ENCODE assay signal across 1 cellular context in the genomic region with DNA sequence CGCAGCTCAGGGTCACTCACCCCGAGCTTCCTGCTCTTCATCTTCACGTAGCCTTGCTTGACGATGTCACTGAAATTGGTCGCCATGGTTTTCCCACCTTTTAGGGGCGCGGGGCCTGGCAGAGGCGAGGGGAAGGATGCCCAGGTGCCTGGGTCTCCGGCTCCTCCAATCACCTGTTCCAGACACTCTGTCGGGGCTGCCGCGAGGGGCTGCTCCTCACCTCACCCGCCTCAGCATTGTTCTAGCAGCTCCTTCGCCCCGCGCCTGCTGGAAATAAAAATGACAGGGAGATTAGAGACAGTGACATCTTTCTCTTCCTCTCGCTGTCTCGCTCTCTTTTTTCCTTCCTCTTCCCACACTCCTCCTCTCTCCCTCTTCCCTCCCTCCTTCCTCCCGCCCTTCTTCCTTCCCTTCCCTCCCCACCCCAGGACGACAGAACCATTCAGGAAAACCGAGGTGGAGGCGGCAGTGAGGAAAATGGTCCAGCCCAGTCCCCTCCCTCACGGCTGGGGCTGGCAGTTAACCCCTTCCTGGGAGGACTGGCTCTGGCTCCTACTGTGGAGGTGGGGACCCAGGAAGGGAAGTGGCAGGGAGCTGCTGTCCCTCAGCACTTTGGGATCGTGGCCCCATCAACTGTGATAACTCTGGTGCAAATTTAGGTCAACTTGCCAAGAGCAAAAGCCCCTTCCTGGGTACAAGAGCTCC.
TF ChIP-seq lines count a peak whose summit lies in the region.

No MANE protein-coding gene starts in this region.

TF ChIP-seq in HEK293, 187 proteins besides CTCF, POLR2A, EP300 and RAD21 (continued from another document and continues in another):
- TF ChIP-seq, protein P1, sequence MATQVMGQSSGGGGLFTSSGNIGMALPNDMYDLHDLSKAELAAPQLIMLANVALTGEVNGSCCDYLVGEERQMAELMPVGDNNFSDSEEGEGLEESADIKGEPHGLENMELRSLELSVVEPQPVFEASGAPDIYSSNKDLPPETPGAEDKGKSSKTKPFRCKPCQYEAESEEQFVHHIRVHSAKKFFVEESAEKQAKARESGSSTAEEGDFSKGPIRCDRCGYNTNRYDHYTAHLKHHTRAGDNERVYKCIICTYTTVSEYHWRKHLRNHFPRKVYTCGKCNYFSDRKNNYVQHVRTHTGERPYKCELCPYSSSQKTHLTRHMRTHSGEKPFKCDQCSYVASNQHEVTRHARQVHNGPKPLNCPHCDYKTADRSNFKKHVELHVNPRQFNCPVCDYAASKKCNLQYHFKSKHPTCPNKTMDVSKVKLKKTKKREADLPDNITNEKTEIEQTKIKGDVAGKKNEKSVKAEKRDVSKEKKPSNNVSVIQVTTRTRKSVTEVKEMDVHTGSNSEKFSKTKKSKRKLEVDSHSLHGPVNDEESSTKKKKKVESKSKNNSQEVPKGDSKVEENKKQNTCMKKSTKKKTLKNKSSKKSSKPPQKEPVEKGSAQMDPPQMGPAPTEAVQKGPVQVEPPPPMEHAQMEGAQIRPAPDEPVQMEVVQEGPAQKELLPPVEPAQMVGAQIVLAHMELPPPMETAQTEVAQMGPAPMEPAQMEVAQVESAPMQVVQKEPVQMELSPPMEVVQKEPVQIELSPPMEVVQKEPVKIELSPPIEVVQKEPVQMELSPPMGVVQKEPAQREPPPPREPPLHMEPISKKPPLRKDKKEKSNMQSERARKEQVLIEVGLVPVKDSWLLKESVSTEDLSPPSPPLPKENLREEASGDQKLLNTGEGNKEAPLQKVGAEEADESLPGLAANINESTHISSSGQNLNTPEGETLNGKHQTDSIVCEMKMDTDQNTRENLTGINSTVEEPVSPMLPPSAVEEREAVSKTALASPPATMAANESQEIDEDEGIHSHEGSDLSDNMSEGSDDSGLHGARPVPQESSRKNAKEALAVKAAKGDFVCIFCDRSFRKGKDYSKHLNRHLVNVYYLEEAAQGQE (tag by site-specific recombination; IDR thresholded peaks at IDR 0.05): no peak
- TF ChIP-seq, protein P2, sequence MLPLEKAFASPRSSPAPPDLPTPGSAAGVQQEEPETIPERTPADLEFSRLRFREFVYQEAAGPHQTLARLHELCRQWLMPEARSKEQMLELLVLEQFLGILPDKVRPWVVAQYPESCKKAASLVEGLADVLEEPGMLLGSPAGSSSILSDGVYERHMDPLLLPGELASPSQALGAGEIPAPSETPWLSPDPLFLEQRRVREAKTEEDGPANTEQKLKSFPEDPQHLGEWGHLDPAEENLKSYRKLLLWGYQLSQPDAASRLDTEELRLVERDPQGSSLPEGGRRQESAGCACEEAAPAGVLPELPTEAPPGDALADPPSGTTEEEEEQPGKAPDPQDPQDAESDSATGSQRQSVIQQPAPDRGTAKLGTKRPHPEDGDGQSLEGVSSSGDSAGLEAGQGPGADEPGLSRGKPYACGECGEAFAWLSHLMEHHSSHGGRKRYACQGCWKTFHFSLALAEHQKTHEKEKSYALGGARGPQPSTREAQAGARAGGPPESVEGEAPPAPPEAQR (tag by site-specific recombination; IDR thresholded peaks at IDR 0.05): no peak
- TF ChIP-seq, protein P3, sequence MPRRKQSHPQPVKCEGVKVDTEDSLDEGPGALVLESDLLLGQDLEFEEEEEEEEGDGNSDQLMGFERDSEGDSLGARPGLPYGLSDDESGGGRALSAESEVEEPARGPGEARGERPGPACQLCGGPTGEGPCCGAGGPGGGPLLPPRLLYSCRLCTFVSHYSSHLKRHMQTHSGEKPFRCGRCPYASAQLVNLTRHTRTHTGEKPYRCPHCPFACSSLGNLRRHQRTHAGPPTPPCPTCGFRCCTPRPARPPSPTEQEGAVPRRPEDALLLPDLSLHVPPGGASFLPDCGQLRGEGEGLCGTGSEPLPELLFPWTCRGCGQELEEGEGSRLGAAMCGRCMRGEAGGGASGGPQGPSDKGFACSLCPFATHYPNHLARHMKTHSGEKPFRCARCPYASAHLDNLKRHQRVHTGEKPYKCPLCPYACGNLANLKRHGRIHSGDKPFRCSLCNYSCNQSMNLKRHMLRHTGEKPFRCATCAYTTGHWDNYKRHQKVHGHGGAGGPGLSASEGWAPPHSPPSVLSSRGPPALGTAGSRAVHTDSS (tag by site-specific recombination; IDR thresholded peaks at IDR 0.05): peak; percentile 46
- TF ChIP-seq, protein P4, sequence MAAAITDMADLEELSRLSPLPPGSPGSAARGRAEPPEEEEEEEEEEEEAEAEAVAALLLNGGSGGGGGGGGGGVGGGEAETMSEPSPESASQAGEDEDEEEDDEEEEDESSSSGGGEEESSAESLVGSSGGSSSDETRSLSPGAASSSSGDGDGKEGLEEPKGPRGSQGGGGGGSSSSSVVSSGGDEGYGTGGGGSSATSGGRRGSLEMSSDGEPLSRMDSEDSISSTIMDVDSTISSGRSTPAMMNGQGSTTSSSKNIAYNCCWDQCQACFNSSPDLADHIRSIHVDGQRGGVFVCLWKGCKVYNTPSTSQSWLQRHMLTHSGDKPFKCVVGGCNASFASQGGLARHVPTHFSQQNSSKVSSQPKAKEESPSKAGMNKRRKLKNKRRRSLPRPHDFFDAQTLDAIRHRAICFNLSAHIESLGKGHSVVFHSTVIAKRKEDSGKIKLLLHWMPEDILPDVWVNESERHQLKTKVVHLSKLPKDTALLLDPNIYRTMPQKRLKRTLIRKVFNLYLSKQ (tag by site-specific recombination; IDR thresholded peaks at IDR 0.05; ENCODE audit: borderline replicate concordance): no peak
- no peak for TF ChIP-seq ZNF558 (tag by site-specific recombination; IDR thresholded peaks at IDR 0.05)
- TF ChIP-seq, protein P5, sequence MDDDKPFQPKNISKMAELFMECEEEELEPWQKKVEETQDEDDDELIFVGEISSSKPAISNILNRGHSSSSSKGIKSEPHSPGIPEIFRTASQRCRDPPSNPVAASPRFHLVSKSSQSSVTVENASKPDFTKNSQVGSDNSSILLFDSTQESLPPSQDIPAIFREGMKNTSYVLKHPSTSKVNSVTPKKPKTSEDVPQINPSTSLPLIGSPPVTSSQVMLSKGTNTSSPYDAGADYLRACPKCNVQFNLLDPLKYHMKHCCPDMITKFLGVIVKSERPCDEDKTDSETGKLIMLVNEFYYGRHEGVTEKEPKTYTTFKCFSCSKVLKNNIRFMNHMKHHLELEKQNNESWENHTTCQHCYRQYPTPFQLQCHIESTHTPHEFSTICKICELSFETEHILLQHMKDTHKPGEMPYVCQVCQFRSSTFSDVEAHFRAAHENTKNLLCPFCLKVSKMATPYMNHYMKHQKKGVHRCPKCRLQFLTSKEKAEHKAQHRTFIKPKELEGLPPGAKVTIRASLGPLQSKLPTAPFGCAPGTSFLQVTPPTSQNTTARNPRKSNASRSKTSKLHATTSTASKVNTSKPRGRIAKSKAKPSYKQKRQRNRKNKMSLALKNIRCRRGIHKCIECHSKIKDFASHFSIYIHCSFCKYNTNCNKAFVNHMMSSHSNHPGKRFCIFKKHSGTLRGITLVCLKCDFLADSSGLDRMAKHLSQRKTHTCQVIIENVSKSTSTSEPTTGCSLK (tag by site-specific recombination; IDR thresholded peaks at IDR 0.05): no peak
- TF ChIP-seq, protein P6, sequence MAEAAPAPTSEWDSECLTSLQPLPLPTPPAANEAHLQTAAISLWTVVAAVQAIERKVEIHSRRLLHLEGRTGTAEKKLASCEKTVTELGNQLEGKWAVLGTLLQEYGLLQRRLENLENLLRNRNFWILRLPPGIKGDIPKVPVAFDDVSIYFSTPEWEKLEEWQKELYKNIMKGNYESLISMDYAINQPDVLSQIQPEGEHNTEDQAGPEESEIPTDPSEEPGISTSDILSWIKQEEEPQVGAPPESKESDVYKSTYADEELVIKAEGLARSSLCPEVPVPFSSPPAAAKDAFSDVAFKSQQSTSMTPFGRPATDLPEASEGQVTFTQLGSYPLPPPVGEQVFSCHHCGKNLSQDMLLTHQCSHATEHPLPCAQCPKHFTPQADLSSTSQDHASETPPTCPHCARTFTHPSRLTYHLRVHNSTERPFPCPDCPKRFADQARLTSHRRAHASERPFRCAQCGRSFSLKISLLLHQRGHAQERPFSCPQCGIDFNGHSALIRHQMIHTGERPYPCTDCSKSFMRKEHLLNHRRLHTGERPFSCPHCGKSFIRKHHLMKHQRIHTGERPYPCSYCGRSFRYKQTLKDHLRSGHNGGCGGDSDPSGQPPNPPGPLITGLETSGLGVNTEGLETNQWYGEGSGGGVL (tag by site-specific recombination; IDR thresholded peaks at IDR 0.05): peak; percentile 81
- TF ChIP-seq, protein P7, sequence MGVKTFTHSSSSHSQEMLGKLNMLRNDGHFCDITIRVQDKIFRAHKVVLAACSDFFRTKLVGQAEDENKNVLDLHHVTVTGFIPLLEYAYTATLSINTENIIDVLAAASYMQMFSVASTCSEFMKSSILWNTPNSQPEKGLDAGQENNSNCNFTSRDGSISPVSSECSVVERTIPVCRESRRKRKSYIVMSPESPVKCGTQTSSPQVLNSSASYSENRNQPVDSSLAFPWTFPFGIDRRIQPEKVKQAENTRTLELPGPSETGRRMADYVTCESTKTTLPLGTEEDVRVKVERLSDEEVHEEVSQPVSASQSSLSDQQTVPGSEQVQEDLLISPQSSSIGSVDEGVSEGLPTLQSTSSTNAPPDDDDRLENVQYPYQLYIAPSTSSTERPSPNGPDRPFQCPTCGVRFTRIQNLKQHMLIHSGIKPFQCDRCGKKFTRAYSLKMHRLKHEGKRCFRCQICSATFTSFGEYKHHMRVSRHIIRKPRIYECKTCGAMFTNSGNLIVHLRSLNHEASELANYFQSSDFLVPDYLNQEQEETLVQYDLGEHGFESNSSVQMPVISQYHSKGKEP (tag by site-specific recombination; IDR thresholded peaks at IDR 0.05): no peak
- 0 out of 2 replicates have a peak, but pooled peaks have one; percentile 15 for TF ChIP-seq ZNF335 (tag by site-specific recombination; conservative IDR thresholded peaks at IDR 0.05)
- TF ChIP-seq ZNF530 (tag by site-specific recombination; IDR thresholded peaks at IDR 0.05; ENCODE audit: low read depth): no peak
- TF ChIP-seq ZNF600 (tag by site-specific recombination; IDR thresholded peaks at IDR 0.05): no peak
- no peak for TF ChIP-seq ZBTB8A (tag by site-specific recombination; IDR thresholded peaks at IDR 0.05)
- TF ChIP-seq ZNF629 (tag by site-specific recombination; IDR thresholded peaks at IDR 0.05): no peak
- TF ChIP-seq ZNF223 (tag by site-specific recombination; IDR thresholded peaks at IDR 0.05): no peak
- TF ChIP-seq SCRT2 (tag by site-specific recombination; IDR thresholded peaks at IDR 0.05): no peak
- no peak for TF ChIP-seq ZSCAN23 (tag by site-specific recombination; IDR thresholded peaks at IDR 0.05)
- TF ChIP-seq PRDM1 (tag by site-specific recombination; IDR thresholded peaks at IDR 0.05): peak; percentile 96
- TF ChIP-seq, protein P8, sequence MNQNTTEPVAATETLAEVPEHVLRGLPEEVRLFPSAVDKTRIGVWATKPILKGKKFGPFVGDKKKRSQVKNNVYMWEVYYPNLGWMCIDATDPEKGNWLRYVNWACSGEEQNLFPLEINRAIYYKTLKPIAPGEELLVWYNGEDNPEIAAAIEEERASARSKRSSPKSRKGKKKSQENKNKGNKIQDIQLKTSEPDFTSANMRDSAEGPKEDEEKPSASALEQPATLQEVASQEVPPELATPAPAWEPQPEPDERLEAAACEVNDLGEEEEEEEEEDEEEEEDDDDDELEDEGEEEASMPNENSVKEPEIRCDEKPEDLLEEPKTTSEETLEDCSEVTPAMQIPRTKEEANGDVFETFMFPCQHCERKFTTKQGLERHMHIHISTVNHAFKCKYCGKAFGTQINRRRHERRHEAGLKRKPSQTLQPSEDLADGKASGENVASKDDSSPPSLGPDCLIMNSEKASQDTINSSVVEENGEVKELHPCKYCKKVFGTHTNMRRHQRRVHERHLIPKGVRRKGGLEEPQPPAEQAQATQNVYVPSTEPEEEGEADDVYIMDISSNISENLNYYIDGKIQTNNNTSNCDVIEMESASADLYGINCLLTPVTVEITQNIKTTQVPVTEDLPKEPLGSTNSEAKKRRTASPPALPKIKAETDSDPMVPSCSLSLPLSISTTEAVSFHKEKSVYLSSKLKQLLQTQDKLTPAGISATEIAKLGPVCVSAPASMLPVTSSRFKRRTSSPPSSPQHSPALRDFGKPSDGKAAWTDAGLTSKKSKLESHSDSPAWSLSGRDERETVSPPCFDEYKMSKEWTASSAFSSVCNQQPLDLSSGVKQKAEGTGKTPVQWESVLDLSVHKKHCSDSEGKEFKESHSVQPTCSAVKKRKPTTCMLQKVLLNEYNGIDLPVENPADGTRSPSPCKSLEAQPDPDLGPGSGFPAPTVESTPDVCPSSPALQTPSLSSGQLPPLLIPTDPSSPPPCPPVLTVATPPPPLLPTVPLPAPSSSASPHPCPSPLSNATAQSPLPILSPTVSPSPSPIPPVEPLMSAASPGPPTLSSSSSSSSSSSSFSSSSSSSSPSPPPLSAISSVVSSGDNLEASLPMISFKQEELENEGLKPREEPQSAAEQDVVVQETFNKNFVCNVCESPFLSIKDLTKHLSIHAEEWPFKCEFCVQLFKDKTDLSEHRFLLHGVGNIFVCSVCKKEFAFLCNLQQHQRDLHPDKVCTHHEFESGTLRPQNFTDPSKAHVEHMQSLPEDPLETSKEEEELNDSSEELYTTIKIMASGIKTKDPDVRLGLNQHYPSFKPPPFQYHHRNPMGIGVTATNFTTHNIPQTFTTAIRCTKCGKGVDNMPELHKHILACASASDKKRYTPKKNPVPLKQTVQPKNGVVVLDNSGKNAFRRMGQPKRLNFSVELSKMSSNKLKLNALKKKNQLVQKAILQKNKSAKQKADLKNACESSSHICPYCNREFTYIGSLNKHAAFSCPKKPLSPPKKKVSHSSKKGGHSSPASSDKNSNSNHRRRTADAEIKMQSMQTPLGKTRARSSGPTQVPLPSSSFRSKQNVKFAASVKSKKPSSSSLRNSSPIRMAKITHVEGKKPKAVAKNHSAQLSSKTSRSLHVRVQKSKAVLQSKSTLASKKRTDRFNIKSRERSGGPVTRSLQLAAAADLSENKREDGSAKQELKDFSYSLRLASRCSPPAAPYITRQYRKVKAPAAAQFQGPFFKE (tag by site-specific recombination; IDR thresholded peaks at IDR 0.05; ENCODE audit: borderline replicate concordance): no peak
- no peak for TF ChIP-seq ZNF473 (tag by site-specific recombination; IDR thresholded peaks at IDR 0.05)
- TF ChIP-seq ZNF302 (tag by site-specific recombination; IDR thresholded peaks at IDR 0.05; ENCODE audit: low read depth): no peak
- TF ChIP-seq, protein P9, sequence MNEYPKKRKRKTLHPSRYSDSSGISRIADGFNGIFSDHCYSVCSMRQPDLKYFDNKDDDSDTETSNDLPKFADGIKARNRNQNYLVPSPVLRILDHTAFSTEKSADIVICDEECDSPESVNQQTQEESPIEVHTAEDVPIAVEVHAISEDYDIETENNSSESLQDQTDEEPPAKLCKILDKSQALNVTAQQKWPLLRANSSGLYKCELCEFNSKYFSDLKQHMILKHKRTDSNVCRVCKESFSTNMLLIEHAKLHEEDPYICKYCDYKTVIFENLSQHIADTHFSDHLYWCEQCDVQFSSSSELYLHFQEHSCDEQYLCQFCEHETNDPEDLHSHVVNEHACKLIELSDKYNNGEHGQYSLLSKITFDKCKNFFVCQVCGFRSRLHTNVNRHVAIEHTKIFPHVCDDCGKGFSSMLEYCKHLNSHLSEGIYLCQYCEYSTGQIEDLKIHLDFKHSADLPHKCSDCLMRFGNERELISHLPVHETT (tag by site-specific recombination; IDR thresholded peaks at IDR 0.05): no peak
- TF ChIP-seq ZNF529 (tag by site-specific recombination; IDR thresholded peaks at IDR 0.05; ENCODE audit: insufficient replicate concordance): no peak
- TF ChIP-seq, protein P10, sequence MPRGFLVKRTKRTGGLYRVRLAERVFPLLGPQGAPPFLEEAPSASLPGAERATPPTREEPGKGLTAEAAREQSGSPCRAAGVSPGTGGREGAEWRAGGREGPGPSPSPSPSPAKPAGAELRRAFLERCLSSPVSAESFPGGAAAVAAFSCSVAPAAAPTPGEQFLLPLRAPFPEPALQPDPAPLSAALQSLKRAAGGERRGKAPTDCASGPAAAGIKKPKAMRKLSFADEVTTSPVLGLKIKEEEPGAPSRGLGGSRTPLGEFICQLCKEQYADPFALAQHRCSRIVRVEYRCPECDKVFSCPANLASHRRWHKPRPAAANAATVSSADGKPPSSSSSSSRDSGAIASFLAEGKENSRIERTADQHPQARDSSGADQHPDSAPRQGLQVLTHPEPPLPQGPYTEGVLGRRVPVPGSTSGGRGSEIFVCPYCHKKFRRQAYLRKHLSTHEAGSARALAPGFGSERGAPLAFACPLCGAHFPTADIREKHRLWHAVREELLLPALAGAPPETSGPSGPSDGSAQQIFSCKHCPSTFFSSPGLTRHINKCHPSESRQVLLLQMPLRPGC (tag by site-specific recombination; IDR thresholded peaks at IDR 0.05): no peak
